8 cellular contexts compared by ENCODE assay signal in the genomic region with DNA sequence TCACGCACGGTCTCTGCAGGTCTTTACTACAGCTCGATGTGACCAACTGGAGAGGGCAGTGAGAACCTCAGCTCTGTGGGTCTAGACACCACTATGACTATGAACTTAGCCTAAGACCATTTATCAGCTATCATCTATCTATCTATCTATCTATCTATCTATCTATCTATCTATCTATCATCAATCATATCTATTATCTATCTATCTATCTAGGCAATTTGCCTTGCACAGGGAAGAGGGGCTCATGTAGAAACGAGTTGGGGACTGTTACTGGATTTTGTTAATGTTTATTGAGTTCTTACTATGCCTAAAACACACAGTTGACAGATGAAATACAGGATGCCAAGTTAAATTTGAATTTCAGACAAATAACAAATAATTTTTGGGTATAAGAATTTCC.
"Had no signal": no experiment of that assay in that cellular context is flagged by ENCODE, and none has a peak within 500 bp of the region (broad histone marks: within the 10 kb centered on the region; RNA-seq: fewer than 3 reads in every experiment).

No MANE protein-coding gene starts in this region.

- H3K4me3 ChIP-seq: GM12878 had no signal

- DNase-seq: GDM1, GF-D8 had no signal

- FAIRE-seq: G401.6, GM12878, GM12891, GM12892, GM18507, GM19239 had no signal

- ATAC-seq: GM12878 had no signal
